Comparison of ENCODE assay signal across 14 cellular contexts in the genomic region with DNA sequence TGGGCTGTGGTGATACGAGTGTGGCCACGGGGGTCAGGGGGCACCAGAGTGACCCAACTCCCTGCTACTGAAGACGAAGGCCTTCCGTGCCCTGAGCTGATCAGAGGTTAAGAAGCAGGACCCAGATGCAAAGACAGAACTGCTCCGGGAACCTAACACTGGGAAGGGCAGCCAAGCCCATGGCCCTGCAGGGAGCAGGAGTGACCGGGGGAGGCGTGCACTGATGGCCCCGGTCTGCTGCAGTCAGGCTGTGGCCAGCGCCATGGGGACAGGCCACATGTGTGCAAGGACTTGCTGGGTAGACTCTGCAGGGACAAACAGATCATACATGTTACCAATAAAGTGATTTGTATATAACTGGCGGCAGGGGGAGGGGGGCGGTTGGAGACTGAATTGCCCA.
DNase-seq lines count a peak whose midpoint lies in the region; ATAC-seq and TF ChIP-seq lines count a peak whose summit lies in the region.
"Had no signal": no experiment of that assay in that cellular context is flagged by ENCODE, and none has a peak within 500 bp of the region (broad histone marks: within the 10 kb centered on the region; RNA-seq: fewer than 3 reads in every experiment).

No MANE protein-coding gene starts in this region.

- H3K4me3 ChIP-seq in CD8-positive, alpha-beta memory T cell (ENCODE audit: low read length): no peak overlapping the region

- H3K27me3 Mint-ChIP-seq in natural killer cell treated with Interleukin-12 subunit alpha and Interleukin-12 subunit beta and Interleukin-15 and Interleukin-18, amount 100 ng/mL, for 72 hours: no peaks in the 10 kb centered on the region
- no peaks in the 10 kb centered on the region for H3K27me3 Mint-ChIP-seq in natural killer cell (ENCODE audit: low read depth in 2 of 2)
- H3K27me3 Mint-ChIP-seq in CD8-positive, alpha-beta memory T cell: peaks cover 0 to 1% of the 10 kb centered on the region in 2 donors

- H3K9me3 Mint-ChIP-seq in natural killer cell treated with Interleukin-12 subunit alpha and Interleukin-12 subunit beta and Interleukin-15 and Interleukin-18, amount 100 ng/mL, for 72 hours: no peaks in the 10 kb centered on the region
- no peaks in the 10 kb centered on the region for H3K9me3 Mint-ChIP-seq in natural killer cell
- no peaks in the 10 kb centered on the region for H3K9me3 Mint-ChIP-seq in CD8-positive, alpha-beta memory T cell

- H3K36me3 ChIP-seq in CD8-positive, alpha-beta memory T cell (ENCODE audit: insufficient read depth, low read length): no peaks in the 10 kb centered on the region

- ATAC-seq in natural killer cell treated with Interleukin-12 subunit alpha and Interleukin-12 subunit beta and Interleukin-15 and Interleukin-18, amount 100 ng/mL, for 72 hours: no peak
- ATAC-seq in natural killer cell: no peak
- ATAC-seq: Right ventricle myocardium inferior had no signal

- H3K4me3 Mint-ChIP-seq in natural killer cell treated with Interleukin-12 subunit alpha and Interleukin-12 subunit beta and Interleukin-15 and Interleukin-18, amount 100 ng/mL, for 72 hours: no peak overlapping the region
- no peak overlapping the region for H3K4me3 Mint-ChIP-seq in natural killer cell
- H3K4me3 Mint-ChIP-seq in CD8-positive, alpha-beta memory T cell: no peak overlapping the region

- H3K36me3 Mint-ChIP-seq in natural killer cell treated with Interleukin-12 subunit alpha and Interleukin-12 subunit beta and Interleukin-15 and Interleukin-18, amount 100 ng/mL, for 72 hours: no peaks in the 10 kb centered on the region
- no peaks in the 10 kb centered on the region for H3K36me3 Mint-ChIP-seq in natural killer cell
- peaks cover 4 to 21% (median 14%) of the 10 kb centered on the region in 3 donors for H3K36me3 Mint-ChIP-seq in CD8-positive, alpha-beta memory T cell

- H3K27me3 ChIP-seq in CD8-positive, alpha-beta memory T cell (ENCODE audit: insufficient read depth, low read length, poor library complexity, severe bottlenecking): no peaks in the 10 kb centered on the region

- DNase-seq in natural killer cell treated with Interleukin-12 subunit alpha and Interleukin-12 subunit beta and Interleukin-15 and Interleukin-18, amount 100 ng/mL, for 72 hours (ENCODE audit: low spot score): peak; percentile 41
- DNase-seq in natural killer cell (no peak), left kidney (ENCODE audit: low read depth, low spot score) (peak; percentile 60), posterior vena cava (ENCODE audit: low spot score) (peak; percentile 49), putamen (ENCODE audit: low spot score) (no peak)
- DNase-seq in activated CD4-positive, alpha-beta T cell treated with anti-CD3 and anti-CD28 coated beads, Interleukin-2, amount 50 U/mL, for 4 hours: no peak
- no peak for DNase-seq in CD8-positive, alpha-beta memory T cell
- DNase-seq: EL, Kasumi-1, NCI-H1417, NCI-H1694 treated with DMSO at 0.1 percent for 48 hours, NCI-H446, OCI-M1 had no signal

- no peak for TF ChIP-seq CTCF in natural killer cell (IDR thresholded peaks at IDR 0.05)

- H3K27ac Mint-ChIP-seq in natural killer cell treated with Interleukin-12 subunit alpha and Interleukin-12 subunit beta and Interleukin-15 and Interleukin-18, amount 100 ng/mL, for 72 hours: no peak overlapping the region
- no peak overlapping the region for H3K27ac Mint-ChIP-seq in natural killer cell
- H3K27ac Mint-ChIP-seq in CD8-positive, alpha-beta memory T cell: no peak overlapping the region

- no peaks in the 10 kb centered on the region for H3K9me3 ChIP-seq in CD8-positive, alpha-beta memory T cell (ENCODE audit: low read length)

- H3K27ac ChIP-seq in CD8-positive, alpha-beta memory T cell (ENCODE audit: low read depth, low read length): no peak overlapping the region

- intact Hi-C loops in natural killer cell (cut with micrococcal nuclease) (no loop called here), posterior vena cava (cut with DNase I) (no loop called here)

- no peaks in the 10 kb centered on the region for H3K4me1 ChIP-seq in CD8-positive, alpha-beta memory T cell (ENCODE audit: insufficient read depth, low read length)

- H3K4me1 Mint-ChIP-seq in natural killer cell treated with Interleukin-12 subunit alpha and Interleukin-12 subunit beta and Interleukin-15 and Interleukin-18, amount 100 ng/mL, for 72 hours (ENCODE audit: low read depth in 2 of 2): peaks cover 0 to 3% of the 10 kb centered on the region in 2 donors
- no peaks in the 10 kb centered on the region for H3K4me1 Mint-ChIP-seq in natural killer cell
- H3K4me1 Mint-ChIP-seq in CD8-positive, alpha-beta memory T cell: no peaks in the 10 kb centered on the region

- POLR2A ChIA-PET in CD8-positive, alpha-beta memory T cell (lab: Charles Lee): no interaction called here

- CTCF ChIA-PET in CD8-positive, alpha-beta memory T cell (lab: Charles Lee): no interaction called here

Comparison
In these comparisons a context has a peak if more than half of its experiments do, and no peak if none do; other contexts are left out.
1. DNase-seq: peak in natural killer cell treated with Interleukin-12 subunit alpha and Interleukin-12 subunit beta and Interleukin-15 and Interleukin-18, amount 100 ng/mL, for 72 hours (single experiment), left kidney (single experiment) and posterior vena cava (single experiment); none in natural killer cell (single experiment), putamen (single experiment), activated CD4-positive, alpha-beta T cell treated with anti-CD3 and anti-CD28 coated beads, Interleukin-2, amount 50 U/mL, for 4 hours (0 of 2) and CD8-positive, alpha-beta memory T cell (0 of 5).